In the genomic region with DNA sequence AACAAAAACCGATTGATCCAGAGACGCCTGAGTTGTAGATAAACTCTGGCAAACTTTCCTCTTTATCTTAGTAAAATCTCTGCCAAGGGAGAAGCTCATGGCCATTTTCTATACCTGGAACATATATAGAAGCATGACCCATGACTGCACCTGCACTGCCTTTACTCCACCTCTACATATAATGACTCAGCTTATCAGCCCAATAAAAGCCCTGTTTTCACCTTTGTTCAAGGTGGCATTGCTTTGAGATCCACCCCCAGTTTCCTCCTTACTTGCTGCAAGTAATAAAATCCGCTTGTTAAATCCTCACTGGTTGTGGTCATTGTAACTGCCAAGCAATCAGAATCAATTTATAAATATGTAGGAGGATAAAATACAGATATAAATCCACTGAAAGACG, we compare ENCODE assay signal across 1 cellular context.
TF ChIP-seq lines count a peak whose summit lies in the region.

No MANE protein-coding gene starts in this region.

TF ChIP-seq in GM23338, 12 proteins besides CTCF, POLR2A, EP300 and RAD21 (continued from another document):
- TF ChIP-seq, protein P1, sequence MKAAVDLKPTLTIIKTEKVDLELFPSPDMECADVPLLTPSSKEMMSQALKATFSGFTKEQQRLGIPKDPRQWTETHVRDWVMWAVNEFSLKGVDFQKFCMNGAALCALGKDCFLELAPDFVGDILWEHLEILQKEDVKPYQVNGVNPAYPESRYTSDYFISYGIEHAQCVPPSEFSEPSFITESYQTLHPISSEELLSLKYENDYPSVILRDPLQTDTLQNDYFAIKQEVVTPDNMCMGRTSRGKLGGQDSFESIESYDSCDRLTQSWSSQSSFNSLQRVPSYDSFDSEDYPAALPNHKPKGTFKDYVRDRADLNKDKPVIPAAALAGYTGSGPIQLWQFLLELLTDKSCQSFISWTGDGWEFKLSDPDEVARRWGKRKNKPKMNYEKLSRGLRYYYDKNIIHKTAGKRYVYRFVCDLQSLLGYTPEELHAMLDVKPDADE (IDR thresholded peaks at IDR 0.05) = no peak
- no peak for TF ChIP-seq ZNF331 (CRISPR knock-in tag; IDR thresholded peaks at IDR 0.05; ENCODE audit: low read depth)
- TF ChIP-seq EZH2phosphoT487 (IDR thresholded peaks at IDR 0.05; ENCODE audit: unreplicated experiment) = no peak
- TF ChIP-seq JUNB (IDR thresholded peaks at IDR 0.05; ENCODE audit: unreplicated experiment) = no peak
- TF ChIP-seq CREB1 (CRISPR knock-in tag; IDR thresholded peaks at IDR 0.05; ENCODE audit: low read depth) = no peak
- TF ChIP-seq, protein P2, sequence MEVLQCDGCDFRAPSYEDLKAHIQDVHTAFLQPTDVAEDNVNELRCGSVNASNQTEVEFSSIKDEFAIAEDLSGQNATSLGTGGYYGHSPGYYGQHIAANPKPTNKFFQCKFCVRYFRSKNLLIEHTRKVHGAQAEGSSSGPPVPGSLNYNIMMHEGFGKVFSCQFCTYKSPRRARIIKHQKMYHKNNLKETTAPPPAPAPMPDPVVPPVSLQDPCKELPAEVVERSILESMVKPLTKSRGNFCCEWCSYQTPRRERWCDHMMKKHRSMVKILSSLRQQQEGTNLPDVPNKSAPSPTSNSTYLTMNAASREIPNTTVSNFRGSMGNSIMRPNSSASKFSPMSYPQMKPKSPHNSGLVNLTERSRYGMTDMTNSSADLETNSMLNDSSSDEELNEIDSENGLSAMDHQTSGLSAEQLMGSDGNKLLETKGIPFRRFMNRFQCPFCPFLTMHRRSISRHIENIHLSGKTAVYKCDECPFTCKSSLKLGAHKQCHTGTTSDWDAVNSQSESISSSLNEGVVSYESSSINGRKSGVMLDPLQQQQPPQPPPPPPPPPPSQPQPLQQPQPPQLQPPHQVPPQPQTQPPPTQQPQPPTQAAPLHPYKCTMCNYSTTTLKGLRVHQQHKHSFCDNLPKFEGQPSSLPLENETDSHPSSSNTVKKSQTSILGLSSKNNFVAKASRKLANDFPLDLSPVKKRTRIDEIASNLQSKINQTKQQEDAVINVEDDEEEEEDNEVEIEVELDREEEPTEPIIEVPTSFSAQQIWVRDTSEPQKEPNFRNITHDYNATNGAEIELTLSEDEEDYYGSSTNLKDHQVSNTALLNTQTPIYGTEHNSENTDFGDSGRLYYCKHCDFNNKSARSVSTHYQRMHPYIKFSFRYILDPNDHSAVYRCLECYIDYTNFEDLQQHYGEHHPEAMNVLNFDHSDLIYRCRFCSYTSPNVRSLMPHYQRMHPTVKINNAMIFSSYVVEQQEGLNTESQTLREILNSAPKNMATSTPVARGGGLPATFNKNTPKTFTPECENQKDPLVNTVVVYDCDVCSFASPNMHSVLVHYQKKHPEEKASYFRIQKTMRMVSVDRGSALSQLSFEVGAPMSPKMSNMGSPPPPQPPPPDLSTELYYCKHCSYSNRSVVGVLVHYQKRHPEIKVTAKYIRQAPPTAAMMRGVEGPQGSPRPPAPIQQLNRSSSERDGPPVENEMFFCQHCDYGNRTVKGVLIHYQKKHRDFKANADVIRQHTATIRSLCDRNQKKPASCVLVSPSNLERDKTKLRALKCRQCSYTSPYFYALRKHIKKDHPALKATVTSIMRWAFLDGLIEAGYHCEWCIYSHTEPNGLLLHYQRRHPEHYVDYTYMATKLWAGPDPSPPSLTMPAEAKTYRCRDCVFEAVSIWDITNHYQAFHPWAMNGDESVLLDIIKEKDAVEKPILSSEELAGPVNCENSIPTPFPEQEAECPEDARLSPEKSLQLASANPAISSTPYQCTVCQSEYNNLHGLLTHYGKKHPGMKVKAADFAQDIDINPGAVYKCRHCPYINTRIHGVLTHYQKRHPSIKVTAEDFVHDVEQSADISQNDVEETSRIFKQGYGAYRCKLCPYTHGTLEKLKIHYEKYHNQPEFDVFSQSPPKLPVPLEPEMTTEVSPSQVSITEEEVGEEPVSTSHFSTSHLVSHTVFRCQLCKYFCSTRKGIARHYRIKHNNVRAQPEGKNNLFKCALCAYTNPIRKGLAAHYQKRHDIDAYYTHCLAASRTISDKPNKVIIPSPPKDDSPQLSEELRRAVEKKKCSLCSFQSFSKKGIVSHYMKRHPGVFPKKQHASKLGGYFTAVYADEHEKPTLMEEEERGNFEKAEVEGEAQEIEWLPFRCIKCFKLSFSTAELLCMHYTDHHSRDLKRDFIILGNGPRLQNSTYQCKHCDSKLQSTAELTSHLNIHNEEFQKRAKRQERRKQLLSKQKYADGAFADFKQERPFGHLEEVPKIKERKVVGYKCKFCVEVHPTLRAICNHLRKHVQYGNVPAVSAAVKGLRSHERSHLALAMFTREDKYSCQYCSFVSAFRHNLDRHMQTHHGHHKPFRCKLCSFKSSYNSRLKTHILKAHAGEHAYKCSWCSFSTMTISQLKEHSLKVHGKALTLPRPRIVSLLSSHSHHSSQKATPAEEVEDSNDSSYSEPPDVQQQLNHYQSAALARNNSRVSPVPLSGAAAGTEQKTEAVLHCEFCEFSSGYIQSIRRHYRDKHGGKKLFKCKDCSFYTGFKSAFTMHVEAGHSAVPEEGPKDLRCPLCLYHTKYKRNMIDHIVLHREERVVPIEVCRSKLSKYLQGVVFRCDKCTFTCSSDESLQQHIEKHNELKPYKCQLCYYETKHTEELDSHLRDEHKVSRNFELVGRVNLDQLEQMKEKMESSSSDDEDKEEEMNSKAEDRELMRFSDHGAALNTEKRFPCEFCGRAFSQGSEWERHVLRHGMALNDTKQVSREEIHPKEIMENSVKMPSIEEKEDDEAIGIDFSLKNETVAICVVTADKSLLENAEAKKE (CRISPR knock-in tag; IDR thresholded peaks at IDR 0.05) = no peak
- no peak for TF ChIP-seq POLR2AphosphoS5 (IDR thresholded peaks at IDR 0.05; ENCODE audit: low read depth)
- TF ChIP-seq NANOG (IDR thresholded peaks at IDR 0.05; ENCODE audit: borderline replicate concordance) = no peak
- no peak for TF ChIP-seq ZNF114 (CRISPR knock-in tag; IDR thresholded peaks at IDR 0.05)
TF ChIP-seq in GM23338: peak in this region for 0.
